In genomic region chr14:55028066-55028465, GRCh38 we compare ENCODE assay signal across 8 cellular contexts. TPM values are rescaled to one million over a fixed set of nuclear protein-coding genes. Genes with fewer than 3 reads are reported as not detected.
DNase-seq lines count a peak whose midpoint lies in the region; ATAC-seq and TF ChIP-seq lines count a peak whose summit lies in the region.

No MANE protein-coding gene starts in this region.

- TF ChIP-seq CTCF in heart left ventricle (IDR thresholded peaks at IDR 0.05) (no peak), right lobe of liver (IDR thresholded peaks at IDR 0.05) (no peak), GM10266 (IDR thresholded peaks at IDR 0.05; ENCODE audit: control insufficient read depth, insufficient read depth, low read depth, missing control alignments) (no peak)

- no peaks in the 10 kb centered on the region for H3K27me3 Mint-ChIP-seq in activated naive CD8-positive, alpha-beta T cell treated with anti-CD3 and anti-CD28 coated beads for 36 hours

- H3K9me3 ChIP-seq in heart left ventricle, result no peaks in the 10 kb centered on the region
- no peaks in the 10 kb centered on the region for H3K9me3 ChIP-seq in right lobe of liver

- WGBS in heart left ventricle, 4 donors, result 2 to 7% (median 4%) methylated on average over 8 of the region's 8 CpGs
- 3% methylated on average over 8 of the region's 8 CpGs for WGBS in right lobe of liver (ENCODE audit: insufficient coverage, low coverage, low lambda C conversion rate, missing lambda C conversion rate)
- 4% methylated on average over 8 of the region's 8 CpGs for WGBS in urinary bladder

- H3K36me3 Mint-ChIP-seq in activated naive CD8-positive, alpha-beta T cell treated with anti-CD3 and anti-CD28 coated beads for 36 hours, result peaks cover 31% of the 10 kb centered on the region

- no peaks in the 10 kb centered on the region for H3K9me3 Mint-ChIP-seq in activated naive CD8-positive, alpha-beta T cell treated with anti-CD3 and anti-CD28 coated beads for 36 hours

- intact Hi-C loops in heart left ventricle (cut with DNase I) (no loop called here), left cardiac atrium (cut with DNase I) (no loop called here), right lobe of liver (cut with DNase I) (no loop called here)

- no peak for DNase-seq in heart left ventricle
- no peak for DNase-seq in left cardiac atrium
- no peak for DNase-seq in activated naive CD8-positive, alpha-beta T cell treated with anti-CD3 and anti-CD28 coated beads for 36 hours
- DNase-seq in right lobe of liver, result no peak
- DNase-seq in GM10266 (ENCODE audit: extremely low spot score), result no peak
- no peak for DNase-seq in NCI-H1930 (lab: John Stamatoyannopoulos, UW)

- H3K4me3 Mint-ChIP-seq in activated naive CD8-positive, alpha-beta T cell treated with anti-CD3 and anti-CD28 coated beads for 36 hours, result peak overlapping the region; percentile 96

- H3K27me3 ChIP-seq in heart left ventricle (no peaks in the 10 kb centered on the region), right lobe of liver (no peaks in the 10 kb centered on the region)

- ATAC-seq in heart left ventricle (no peak), left cardiac atrium (no peak), right lobe of liver (no peak), HG02798 (IDR thresholded peaks at IDR 0.05; ENCODE audit: poor library complexity, unreplicated experiment) (no peak)

- peak overlapping the region; percentile 56 to 92 (median 83) for H3K4me3 ChIP-seq in heart left ventricle
- H3K4me3 ChIP-seq in right lobe of liver, result peak overlapping the region; percentile 69 to 84 (median 73)
- H3K4me3 ChIP-seq in urinary bladder (ENCODE audit: low read depth, low read length), result peak overlapping the region; percentile 18

- H3K4me1 ChIP-seq in heart left ventricle (peaks cover 0 to 52% (median 25%) of the 10 kb centered on the region in 12 donors), right lobe of liver (peaks cover 0 to 15% (median 3%) of the 10 kb centered on the region in 4 donors), urinary bladder (ENCODE audit: insufficient read depth) (no peaks in the 10 kb centered on the region)

- H3K27ac ChIP-seq in heart left ventricle, result peak overlapping the region in 4 of 12 donors; percentile 85 to 91 (median 88)
- H3K27ac ChIP-seq in right lobe of liver, result no peak overlapping the region
- H3K27ac ChIP-seq in urinary bladder (ENCODE audit: low read depth), result no peak overlapping the region

- peak overlapping the region; percentile 96 for H3K27ac Mint-ChIP-seq in activated naive CD8-positive, alpha-beta T cell treated with anti-CD3 and anti-CD28 coated beads for 36 hours

- H3K36me3 ChIP-seq in heart left ventricle (no peaks in the 10 kb centered on the region), right lobe of liver (no peaks in the 10 kb centered on the region), urinary bladder (ENCODE audit: insufficient read depth) (no peaks in the 10 kb centered on the region)

- H3K4me1 Mint-ChIP-seq in activated naive CD8-positive, alpha-beta T cell treated with anti-CD3 and anti-CD28 coated beads for 36 hours, result peaks cover 45% of the 10 kb centered on the region

- TF ChIP-seq POLR2A in heart left ventricle (IDR thresholded peaks at IDR 0.05) (no peak), right lobe of liver (IDR thresholded peaks at IDR 0.05) (no peak)

RNA-seq across cellular contexts. Expression of gene SOCS4, which starts 1.0 kb away (rescaled TPM):
- total RNA-seq in heart left ventricle, result 10 to 100 TPM in 8 of 9 donors, 1 to 10 TPM in 1; 8.9 to 20.7 (median 15.6) TPM
- polyA plus RNA-seq in heart left ventricle, result 1 to 10 TPM; 3.7 to 8.0 TPM
- 10 to 100 TPM; 16.9 to 24.9 TPM for total RNA-seq in left cardiac atrium
- total RNA-seq in activated naive CD8-positive, alpha-beta T cell treated with anti-CD3 and anti-CD28 coated beads for 36 hours, result 10 to 100 TPM; 24.9 to 28.6 TPM
- 1 to 10 TPM; 5.5 to 8.5 (median 7.6) TPM for total RNA-seq in right lobe of liver
- 32.9 TPM for total RNA-seq in urinary bladder
- polyA plus RNA-seq in urinary bladder, result 7.8 TPM

RNA-seq across cellular contexts. Expression of gene WDHD1, which starts 1.2 kb away (rescaled TPM):
- total RNA-seq in heart left ventricle (1 to 10 TPM in 8 of 9 donors, under 1 TPM in 1; 0.44 to 3.5 (median 2.2) TPM), left cardiac atrium (1 to 10 TPM; 2.6 TPM), right lobe of liver (1 to 10 TPM in 4 of 6 experiments, under 1 TPM in 2; 0.53 to 2.6 (median 1.3) TPM), urinary bladder (14.1 TPM)
- polyA plus RNA-seq in heart left ventricle (1 to 10 TPM in 1 of 2 donors, under 1 TPM in 1; 0.42 to 1.4 TPM), urinary bladder (2.0 TPM)
- 10 to 100 TPM; 66.0 to 69.2 TPM for total RNA-seq in activated naive CD8-positive, alpha-beta T cell treated with anti-CD3 and anti-CD28 coated beads for 36 hours

RNA-seq across cellular contexts. Expression of gene MAPK1IP1L, which starts 23.4 kb away (rescaled TPM):
- total RNA-seq in heart left ventricle, result 100 to 1,000 TPM in 2 of 9 donors, 10 to 100 TPM in 7; 58.9 to 159 (median 80.1) TPM
- 10 to 100 TPM; 23.8 to 66.7 TPM for polyA plus RNA-seq in heart left ventricle
- total RNA-seq in left cardiac atrium, result 10 to 100 TPM; 59.9 to 79.5 TPM
- 100 to 1,000 TPM; 118 to 122 TPM for total RNA-seq in activated naive CD8-positive, alpha-beta T cell treated with anti-CD3 and anti-CD28 coated beads for 36 hours
- 10 to 100 TPM; 21.2 to 49.8 (median 34.6) TPM for total RNA-seq in right lobe of liver
- total RNA-seq in urinary bladder, result 38.3 TPM
- 56.1 TPM for polyA plus RNA-seq in urinary bladder

Comparison
In these comparisons a context has a peak if more than half of its experiments do, and no peak if none do; other contexts are left out.
1. H3K4me3 ChIP-seq: peak in every context shown above with its lines; median percentile 83 in heart left ventricle; 73 in right lobe of liver; 18 in urinary bladder.